In genomic region chr22:32073823-32074380, GRCh38 we compare ENCODE assay signal across 22 cellular contexts. TPM values are rescaled to one million over a fixed set of nuclear protein-coding genes. Genes with fewer than 3 reads are reported as not detected.
"Had no signal": no experiment of that assay in that cellular context is flagged by ENCODE, and none has a peak within 500 bp of the region (broad histone marks: within the 10 kb centered on the region; RNA-seq: fewer than 3 reads in every experiment).

No MANE protein-coding gene starts in this region.

- ATAC-seq: activated T-cell treated with anti-CD3 and anti-CD28 coated beads, Interleukin-2, amount 50 U/mL, for 72 hours; natural killer cell; stimulated activated naive CD8-positive, alpha-beta T cell treated with anti-CD3 and anti-CD28 coated beads, Interleukin-15, Interleukin-2, amounts not matched to agents 100 U/mL and 50 U/mL, for 24 hours; T-helper 17 cell had no signal

- H3K27me3 ChIP-seq: thyroid gland had no signal

- H3K36me3 ChIP-seq: neutrophil, spleen, thyroid gland had no signal

- H3K9me3 ChIP-seq: neutrophil, spleen, thyroid gland had no signal

- H3K4me1 ChIP-seq: spleen, thyroid gland had no signal

- DNase-seq: activated B cell treated with CpG ODN at 0.5 μM for 24 hours; activated CD4-positive, alpha-beta memory T cell treated with anti-CD3 and anti-CD28 coated beads for 36 hours; activated CD4-positive, alpha-beta T cell treated with anti-CD3 and anti-CD28 coated beads for 48 hours; activated effector memory CD4-positive, alpha-beta T cell treated with Interleukin-2 at 50 U/mL for 16 hours; activated naive CD4-positive, alpha-beta T cell treated with anti-CD3 and anti-CD28 coated beads for 36 hours; activated naive CD8-positive, alpha-beta T cell treated with anti-CD3 and anti-CD28 coated beads, Interleukin-2, amount 10 ng/mL, durations not matched to agents 7 days and 5 days; activated T-cell treated with anti-CD3 and anti-CD28 coated beads, Interleukin-2, amount 50 U/mL, for 72 hours; amniotic stem cell; effector CD8-positive, alpha-beta T cell; erythroblast; foreskin melanocyte; natural killer cell; posterior cingulate gyrus; spleen; stimulated activated CD4-positive, alpha-beta T cell treated with anti-CD3 and anti-CD28 coated beads, Interleukin-4, amount 100 ng/mL, for 24 hours; stimulated activated naive CD8-positive, alpha-beta T cell treated with anti-CD3 and anti-CD28 coated beads, Interleukin-15, Interleukin-2, amounts not matched to agents 100 U/mL and 50 U/mL, for 24 hours; substantia nigra; T-helper 17 cell; thyroid gland had no signal

- H3K4me3 ChIP-seq: lung, spleen, thyroid gland had no signal

- H3K27ac ChIP-seq: neutrophil, spleen, thyroid gland had no signal

RNA-seq across cellular contexts. Expression of gene SLC5A1, which starts 30.8 kb away (rescaled TPM):
- total RNA-seq: activated B cell treated with CpG ODN at 0.5 μM for 24 hours; activated CD4-positive, alpha-beta memory T cell treated with anti-CD3 and anti-CD28 coated beads for 36 hours; activated naive CD4-positive, alpha-beta T cell treated with anti-CD3 and anti-CD28 coated beads for 36 hours; activated naive CD8-positive, alpha-beta T cell treated with anti-CD3 and anti-CD28 coated beads, Interleukin-2, amount 10 ng/mL, durations not matched to agents 7 days and 5 days; activated T-cell treated with anti-CD3 and anti-CD28 coated beads, Interleukin-2, amount 50 U/mL, for 72 hours; natural killer cell; T-helper 17 cell; thyroid gland had no signal
- polyA plus RNA-seq: urinary bladder had no signal
